ENCODE assay signal across 1 cellular context in genomic region chr20:24930724-24931688, GRCh38.
TF ChIP-seq lines count a peak whose summit lies in the region.

No MANE protein-coding gene starts in this region.

TF ChIP-seq in HepG2, 621 proteins besides CTCF, POLR2A, EP300 and RAD21:
- TF ChIP-seq UBTF (CRISPR knock-in tag; IDR thresholded peaks at IDR 0.05) (0 out of 2 replicates have a peak, but pooled peaks have one; percentile 1), STAG1 (CRISPR knock-in tag; IDR thresholded peaks at IDR 0.05) (peak; percentile 28; the same call in 1 of the 2 replicates)
